In the genomic region with DNA sequence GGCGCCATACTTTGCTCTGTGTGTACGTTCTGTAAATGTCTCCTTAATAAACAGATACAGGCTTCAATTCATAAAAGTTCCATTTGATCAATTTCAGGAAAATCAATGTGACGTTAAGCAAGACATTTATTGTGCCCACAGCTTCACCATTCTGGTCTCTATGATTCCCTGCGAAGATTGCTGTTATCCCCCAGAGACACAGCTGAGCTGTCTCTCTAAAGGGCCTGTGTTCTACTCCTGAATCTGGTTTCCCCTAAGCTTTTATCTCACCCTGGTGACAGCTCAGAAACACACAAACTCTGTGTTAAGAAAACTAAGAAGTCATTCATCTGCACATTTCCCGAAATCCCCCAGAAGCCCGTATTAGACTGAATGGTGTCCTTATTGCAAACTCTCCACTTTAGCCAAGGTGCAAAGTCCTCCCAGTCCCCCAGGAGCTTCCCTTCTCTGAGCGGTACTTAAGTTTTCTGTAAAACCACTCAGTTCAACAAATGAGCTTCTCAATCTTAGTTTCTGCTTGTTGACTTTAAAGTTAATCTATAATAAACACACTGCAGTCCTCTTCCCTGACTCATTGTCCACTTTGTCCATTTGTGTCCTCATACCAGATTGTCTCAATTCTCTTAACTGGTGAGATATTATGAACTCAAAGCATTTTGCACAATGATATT, we compare ENCODE assay signal across 8 cellular contexts. TPM values are rescaled to one million over a fixed set of nuclear protein-coding genes. Genes with fewer than 3 reads are reported as not detected.
DNase-seq lines count a peak whose midpoint lies in the region; TF ChIP-seq lines count a peak whose summit lies in the region.

No MANE protein-coding gene starts in this region.

- H3K9ac ChIP-seq in Karpas-422 (ENCODE audit: low read length) = peak overlapping the region; percentile 88

- H3K4me1 ChIP-seq in Karpas-422 (ENCODE audit: low read length) = peaks cover 32% of the 10 kb centered on the region

- peak overlapping the region; percentile 93 to 97 (median 97) for H3K4me3 Mint-ChIP-seq in nephron

- H3K9me2 ChIP-seq in Karpas-422 (replicated peaks; ENCODE audit: insufficient read depth, low read length) = no peaks in the 10 kb centered on the region

- no peaks in the 10 kb centered on the region for H3K9me3 ChIP-seq in Karpas-422 (ENCODE audit: low read length)

- no peaks in the 10 kb centered on the region for H3K27me3 ChIP-seq in Karpas-422 (ENCODE audit: low read length)

- no peaks in the 10 kb centered on the region for H4K20me1 ChIP-seq in Karpas-422 (ENCODE audit: insufficient read depth, low read depth, low read length)

- peak overlapping the region; percentile 73 for H3K4me2 ChIP-seq in Karpas-422 (ENCODE audit: low read depth, low read length, poor library complexity, severe bottlenecking)

- peaks cover 34% of the 10 kb centered on the region for H3K36me3 Mint-ChIP-seq in nephron (ENCODE audit: low read depth)

- H3K27ac Mint-ChIP-seq in nephron = peak overlapping the region; percentile 88 to 94 (median 92)

- peaks cover 36% of the 10 kb centered on the region for H3K79me2 ChIP-seq in Karpas-422 (ENCODE audit: low read length)

- H3K4me3 ChIP-seq in Karpas-422 (ENCODE audit: low read length) (peak overlapping the region; percentile 94), cardiac fibroblast (replicated peaks in 1 of 2; ENCODE audit: low read depth in 2 of 2, low read length in 2 of 2) (peak overlapping the region in 1 of 2 donors; percentile 88)

- in situ Hi-C loops in KBM-7 (cut with MboI; ENCODE audit: low pct_unique_long_range_greater_than_20kb, low sequenced_read_pairs) = no loop called here

- no peaks in the 10 kb centered on the region for H3K9me3 Mint-ChIP-seq in nephron

- peak overlapping the region; percentile 64 for H3K27ac ChIP-seq in Karpas-422 (ENCODE audit: low read length)

- peaks cover 20% of the 10 kb centered on the region; the same call in 1 of the 2 replicates for H3K36me3 ChIP-seq in Karpas-422 (ENCODE audit: insufficient read depth, low read length)

- H3K27me3 Mint-ChIP-seq in nephron (ENCODE audit: low read depth) = no peaks in the 10 kb centered on the region

- H3K4me1 Mint-ChIP-seq in nephron = peaks cover 34% of the 10 kb centered on the region

- DNase-seq in DMS53 treated with DMSO at 0.1 percent for 48 hours (lab: John Stamatoyannopoulos, UW; ENCODE audit: unreplicated experiment) = peak; percentile 36
- DNase-seq in Karpas-422 = peak; percentile 66
- DNase-seq in cardiac fibroblast (ENCODE audit: low read depth in 2 of 2) = peak; percentile 12 to 45
- DNase-seq in KBM-7 = no peak
- no peak for DNase-seq in AML-193 (lab: John Stamatoyannopoulos, UW)
- DNase-seq in SHP77 (lab: John Stamatoyannopoulos, UW) = no peak
- no peak for DNase-seq in DMS79 (lab: John Stamatoyannopoulos, UW)

- H2AFZ ChIP-seq in Karpas-422 (ENCODE audit: low read length) = no peak overlapping the region

- TF ChIP-seq CTCF in cardiac fibroblast (IDR thresholded peaks at IDR 0.05; ENCODE audit: low read depth, low read length) (no peak), nephron (IDR thresholded peaks at IDR 0.05; ENCODE audit: unreplicated experiment in 3 of 3) (no peak)

RNA-seq across cellular contexts. Expression of a gene that starts 1.4 kb away (rescaled TPM):
- total RNA-seq in Karpas-422 (2014; rRNA removed; shearing (Covaris generic); ENCODE audit: low replicate concordance) = 20.5 and 57.4 TPM in 2 replicates

RNA-seq across cellular contexts. Expression of a gene that starts 35.0 kb away (rescaled TPM):
- 218 and 303 TPM in 2 replicates for total RNA-seq in Karpas-422 (2014; rRNA removed; shearing (Covaris generic); ENCODE audit: low replicate concordance)

Comparison
In these comparisons a context has a peak if more than half of its experiments do, and no peak if none do; other contexts are left out.
1. DNase-seq: peak in DMS53 treated with DMSO at 0.1 percent for 48 hours (single experiment), Karpas-422 (single experiment) and cardiac fibroblast (2 of 2); none in KBM-7 (single experiment), AML-193 (0 of 2), SHP77 (0 of 2) and DMS79 (single experiment).